8 cellular contexts compared by ENCODE assay signal in the genomic region with DNA sequence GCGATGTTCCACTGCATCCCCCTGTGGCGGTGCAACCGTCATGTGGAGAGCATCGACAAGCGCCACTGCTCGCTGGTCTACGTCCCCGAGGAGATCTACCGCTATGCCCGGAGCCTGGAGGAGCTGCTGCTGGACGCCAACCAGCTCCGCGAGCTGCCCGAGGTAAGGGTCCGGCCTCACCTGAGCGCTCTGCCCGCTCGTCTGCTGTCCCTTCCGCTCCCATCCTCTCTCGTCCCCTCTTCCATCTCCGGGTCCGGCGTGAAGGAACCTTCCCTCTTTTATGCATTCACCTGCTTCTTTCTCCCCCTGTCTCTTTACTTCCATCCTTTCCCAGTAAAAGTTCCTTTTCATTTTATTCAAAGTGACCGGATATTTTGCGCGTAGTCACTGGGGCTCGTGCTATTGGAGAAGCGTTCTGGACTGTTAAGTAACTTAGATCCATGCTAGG. TPM values are rescaled to one million over a fixed set of nuclear protein-coding genes. Genes with fewer than 3 reads are reported as not detected.
DNase-seq lines count a peak whose midpoint lies in the region; ATAC-seq and FAIRE-seq lines count a peak whose summit lies in the region.

No MANE protein-coding gene starts in this region.

- H3K27me3 Mint-ChIP-seq in stimulated activated naive CD8-positive, alpha-beta T cell treated with anti-CD3 and anti-CD28 coated beads, Interleukin-15, Interleukin-2, amounts not matched to agents 100 ng/mL and 50 ng/mL, for 24 hours, result peaks cover 25% of the 10 kb centered on the region

- H3K36me3 ChIP-seq in HUES64 (ENCODE audit: insufficient read depth, low read length) (no peaks in the 10 kb centered on the region), iPS-15b (ENCODE audit: control insufficient read depth, insufficient read depth, low read length) (no peaks in the 10 kb centered on the region), small intestine (ENCODE audit: control insufficient read depth in 2 of 2, insufficient read depth in 2 of 2, low read length in 2 of 2) (no peaks in the 10 kb centered on the region)

- H3K4me1 ChIP-seq in HUES64 (ENCODE audit: insufficient read depth, low read length), result peaks cover 12% of the 10 kb centered on the region; the same call in 1 of the 2 replicates
- peaks cover 6% of the 10 kb centered on the region for H3K4me1 ChIP-seq in iPS-15b (ENCODE audit: control insufficient read depth, insufficient read depth, low read length)
- no peaks in the 10 kb centered on the region for H3K4me1 ChIP-seq in small intestine (ENCODE audit: control insufficient read depth in 2 of 2, insufficient read depth in 1 of 2, low read depth in 1 of 2, low read length in 1 of 2)

- no peaks in the 10 kb centered on the region for H3K36me3 Mint-ChIP-seq in stimulated activated naive CD8-positive, alpha-beta T cell treated with anti-CD3 and anti-CD28 coated beads, Interleukin-15, Interleukin-2, amounts not matched to agents 100 ng/mL and 50 ng/mL, for 24 hours (ENCODE audit: low read depth)
- H3K36me3 Mint-ChIP-seq in activated naive CD4-positive, alpha-beta T cell treated with anti-CD3 and anti-CD28 coated beads, Interleukin-2, amount 50 U/mL, for 72 hours, result peaks cover 0 to 5% of the 10 kb centered on the region in 2 donors

- DNase-seq in stimulated activated naive CD8-positive, alpha-beta T cell treated with anti-CD3 and anti-CD28 coated beads, Interleukin-15, Interleukin-2, amounts not matched to agents 100 U/mL and 50 U/mL, for 24 hours, result no peak
- DNase-seq in activated naive CD4-positive, alpha-beta T cell treated with anti-CD3 and anti-CD28 coated beads, Interleukin-2, amount 50 U/mL, for 72 hours (ENCODE audit: low spot score in 2 of 2), result no peak
- DNase-seq in small intestine (peak; percentile 36), G401 (ENCODE audit: low spot score) (no peak)

- H3K27ac Mint-ChIP-seq in stimulated activated naive CD8-positive, alpha-beta T cell treated with anti-CD3 and anti-CD28 coated beads, Interleukin-15, Interleukin-2, amounts not matched to agents 100 ng/mL and 50 ng/mL, for 24 hours, result peak overlapping the region; percentile 26
- H3K27ac Mint-ChIP-seq in activated naive CD4-positive, alpha-beta T cell treated with anti-CD3 and anti-CD28 coated beads, Interleukin-2, amount 50 U/mL, for 72 hours, result peak overlapping the region; percentile 51 to 97

- H3K4me1 Mint-ChIP-seq in stimulated activated naive CD8-positive, alpha-beta T cell treated with anti-CD3 and anti-CD28 coated beads, Interleukin-15, Interleukin-2, amounts not matched to agents 100 ng/mL and 50 ng/mL, for 24 hours (ENCODE audit: low read depth), result peaks cover 25% of the 10 kb centered on the region

- no peaks in the 10 kb centered on the region for H3K9me3 Mint-ChIP-seq in stimulated activated naive CD8-positive, alpha-beta T cell treated with anti-CD3 and anti-CD28 coated beads, Interleukin-15, Interleukin-2, amounts not matched to agents 100 ng/mL and 50 ng/mL, for 24 hours
- no peaks in the 10 kb centered on the region for H3K9me3 Mint-ChIP-seq in activated naive CD4-positive, alpha-beta T cell treated with anti-CD3 and anti-CD28 coated beads, Interleukin-2, amount 50 U/mL, for 72 hours

- in situ Hi-C loops in G401 (cut with HindIII; ENCODE audit: low sequenced_read_pairs), result no loop called here

- WGBS in HUES64, result under 1% methylated on average over 28 of the region's 28 CpGs
- WGBS in small intestine, 3 donors, result 0 to 1% (median 0%) methylated on average over 19 to 28 of the region's 28 CpGs

- H3K27me3 ChIP-seq in HUES64 (ENCODE audit: insufficient read depth, low read length), result peaks cover 46% of the 10 kb centered on the region
- H3K27me3 ChIP-seq in iPS-15b (ENCODE audit: control insufficient read depth, insufficient read depth, low read length), result peaks cover 13% of the 10 kb centered on the region
- H3K27me3 ChIP-seq in small intestine (ENCODE audit: control insufficient read depth in 2 of 2, insufficient read depth in 2 of 2, low read length in 2 of 2), result no peaks in the 10 kb centered on the region

- peak overlapping the region; percentile 94 for H3K4me3 Mint-ChIP-seq in stimulated activated naive CD8-positive, alpha-beta T cell treated with anti-CD3 and anti-CD28 coated beads, Interleukin-15, Interleukin-2, amounts not matched to agents 100 ng/mL and 50 ng/mL, for 24 hours

- H3K27ac ChIP-seq in HUES64 (ENCODE audit: low read depth, low read length) (peak overlapping the region; percentile 52; the same call in 1 of the 2 replicates), small intestine (ENCODE audit: low read depth in 1 of 2, low read length in 1 of 2) (peak overlapping the region; percentile 57 to 68)

- H3K4me3 ChIP-seq in HUES64 (ENCODE audit: low read length) (peak overlapping the region; percentile 96), iPS-15b (ENCODE audit: low read depth, low read length) (peak overlapping the region; percentile 91), small intestine (ENCODE audit: low read depth in 1 of 2, low read length in 2 of 2) (peak overlapping the region; percentile 69 to 85)

- H3K9me3 ChIP-seq in HUES64 (ENCODE audit: insufficient read depth, low read depth, low read length) (no peaks in the 10 kb centered on the region), iPS-15b (ENCODE audit: control insufficient read depth, insufficient read depth, low read length) (no peaks in the 10 kb centered on the region), small intestine (ENCODE audit: control insufficient read depth, low read depth) (no peaks in the 10 kb centered on the region)

- no peak for FAIRE-seq in small intestine (lab: Jason Lieb, UNC)

- ATAC-seq in stimulated activated naive CD8-positive, alpha-beta T cell treated with anti-CD3 and anti-CD28 coated beads, Interleukin-15, Interleukin-2, amounts not matched to agents 100 U/mL and 50 U/mL, for 24 hours, result no peak
- ATAC-seq in activated naive CD4-positive, alpha-beta T cell treated with anti-CD3 and anti-CD28 coated beads, Interleukin-2, amount 50 U/mL, for 72 hours, result peak in 1 of 2 donors; percentile 26
- ATAC-seq in HG03139 (IDR thresholded peaks at IDR 0.05; ENCODE audit: unreplicated experiment), result no peak

- H3K9ac ChIP-seq in HUES64 (ENCODE audit: low read depth, low read length) (peak overlapping the region; percentile 65), iPS-15b (ENCODE audit: low read depth, low read length) (peak overlapping the region; percentile 19)

RNA-seq across cellular contexts. Expression of gene LRRC1, which starts 0.5 kb away (rescaled TPM):
- polyA plus RNA-seq in HUES64 (2013, experiment 1 of 2), result 8.0 TPM
- 7.4 TPM for polyA plus RNA-seq in HUES64 (2013, experiment 2 of 2)
- total RNA-seq in activated naive CD4-positive, alpha-beta T cell treated with anti-CD3 and anti-CD28 coated beads, Interleukin-2, amount 50 U/mL, for 72 hours, result 1 to 10 TPM; 1.0 to 3.6 TPM
- 10 to 100 TPM; 21.8 to 35.4 (median 35.3) TPM for polyA plus RNA-seq in small intestine
- 7.4 and 8.6 TPM in 2 replicates for total RNA-seq in G401 (2014; rRNA removed; shearing (Covaris generic))
